Comparison of ENCODE assay signal across 8 cellular contexts in the genomic region with DNA sequence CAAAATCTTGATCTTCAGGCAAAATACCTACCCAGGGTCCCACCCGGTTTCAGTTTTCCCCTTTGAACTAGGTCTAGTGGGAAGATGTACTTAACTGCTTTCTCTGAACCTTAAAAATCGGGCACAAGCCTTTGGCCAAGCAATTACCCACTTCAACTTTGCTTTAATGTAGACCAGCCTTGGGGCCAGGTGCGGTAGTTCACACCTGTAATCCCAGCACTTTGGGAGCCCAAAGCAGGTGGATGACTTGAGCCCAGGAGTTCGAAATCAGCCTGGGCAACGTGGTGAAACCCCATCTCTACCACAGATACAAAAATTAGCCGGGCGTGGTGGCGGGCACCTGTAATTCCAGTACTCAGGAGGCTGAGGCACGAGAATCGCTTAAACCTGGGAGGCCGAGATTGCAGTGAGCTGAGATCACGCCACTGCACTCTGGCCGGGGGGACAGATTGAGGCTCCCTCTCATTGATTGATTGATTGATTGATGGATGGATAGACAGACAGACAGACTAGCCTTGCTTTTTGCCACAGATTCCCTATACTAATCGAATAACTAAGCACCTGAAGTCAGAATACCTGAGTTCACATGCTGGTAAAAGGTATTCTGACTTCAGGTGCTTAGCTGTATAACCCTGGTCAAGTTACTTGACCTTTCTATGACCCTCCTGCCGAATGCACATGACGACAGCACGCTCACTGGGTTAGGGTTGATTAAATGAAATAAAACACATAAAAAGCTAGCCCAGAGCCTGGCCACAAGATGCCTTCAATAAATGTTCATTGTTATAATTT. TPM values are rescaled to one million over a fixed set of nuclear protein-coding genes. Genes with fewer than 3 reads are reported as not detected.
DNase-seq lines count a peak whose midpoint lies in the region; ATAC-seq lines count a peak whose summit lies in the region.

No MANE protein-coding gene starts in this region.

- H3K27ac ChIP-seq in adipose tissue (ENCODE audit: low read depth, low read length), result peak overlapping the region; percentile 94
- H3K27ac ChIP-seq in subcutaneous abdominal adipose tissue (ENCODE audit: low read depth, low read length), result peak overlapping the region; percentile 98

- WGBS in adipose tissue, 3 donors, result 51 to 84% (median 80%) methylated on average over 17 of the region's 17 CpGs

- no peaks in the 10 kb centered on the region for H3K27me3 ChIP-seq in subcutaneous abdominal adipose tissue (ENCODE audit: control insufficient read depth in 5 of 5, insufficient read depth in 4 of 5, low read length in 5 of 5)
- H3K27me3 ChIP-seq in H7 (ENCODE audit: control insufficient read depth, insufficient read depth, low read length), result no peaks in the 10 kb centered on the region; the same call in 1 of the 2 replicates

- no peaks in the 10 kb centered on the region for H3K9me3 ChIP-seq in subcutaneous abdominal adipose tissue (ENCODE audit: control insufficient read depth in 5 of 5, low read length in 5 of 5)

- ATAC-seq in GM21381 (IDR thresholded peaks at IDR 0.05; ENCODE audit: unreplicated experiment), result no peak

- DNase-seq in activated CD4-positive, alpha-beta T cell treated with anti-CD3 and anti-CD28 coated beads for 48 hours, result peak; percentile 21
- DNase-seq in activated CD4-positive, alpha-beta T cell treated with anti-CD3 and anti-CD28 coated beads for 4 hours, result no peak
- DNase-seq in left kidney (ENCODE audit: low read depth, low spot score), result peak; percentile 60
- DNase-seq in C1 segment of cervical spinal cord (lab: John Stamatoyannopoulos, UW), result no peak
- no peak for DNase-seq in H7

- peaks cover 4 to 29% (median 25%) of the 10 kb centered on the region in 5 donors for H3K4me1 ChIP-seq in subcutaneous abdominal adipose tissue (ENCODE audit: control insufficient read depth in 5 of 5, insufficient read depth in 5 of 5, low read length in 5 of 5)

- H3K36me3 ChIP-seq in subcutaneous abdominal adipose tissue (ENCODE audit: control insufficient read depth in 5 of 5, insufficient read depth in 5 of 5, low read length in 5 of 5) (no peaks in the 10 kb centered on the region), H7 (replicated peaks; ENCODE audit: control insufficient read depth, insufficient read depth, low read length) (no peaks in the 10 kb centered on the region)

- H3K4me3 ChIP-seq in subcutaneous abdominal adipose tissue (ENCODE audit: low read depth in 1 of 5, low read length in 5 of 5), result peak overlapping the region; percentile 82 to 92 (median 84)
- no peak overlapping the region for H3K4me3 ChIP-seq in H7 (ENCODE audit: insufficient read depth, low read depth, low read length)

- peak overlapping the region; percentile 89 to 99 (median 97) for H3K9ac ChIP-seq in subcutaneous abdominal adipose tissue (ENCODE audit: low read length in 5 of 5)

RNA-seq across cellular contexts. Expression of a gene that starts 1.8 kb away (rescaled TPM):
- polyA plus RNA-seq in adipose tissue, result 10 to 100 TPM; 11.9 to 29.0 (median 26.0) TPM
- total RNA-seq in H7 (2014; rRNA removed; shearing (Covaris generic)), result 21.7 and 24.8 TPM in 2 replicates

Comparison
In these comparisons a context has a peak if more than half of its experiments do, and no peak if none do; other contexts are left out.
1. DNase-seq: peak in activated CD4-positive, alpha-beta T cell treated with anti-CD3 and anti-CD28 coated beads for 48 hours (single experiment) and left kidney (single experiment); none in activated CD4-positive, alpha-beta T cell treated with anti-CD3 and anti-CD28 coated beads for 4 hours (0 of 2), C1 segment of cervical spinal cord (0 of 14) and H7 (single experiment).